Comparison of ENCODE assay signal across 27 cellular contexts in the genomic region with DNA sequence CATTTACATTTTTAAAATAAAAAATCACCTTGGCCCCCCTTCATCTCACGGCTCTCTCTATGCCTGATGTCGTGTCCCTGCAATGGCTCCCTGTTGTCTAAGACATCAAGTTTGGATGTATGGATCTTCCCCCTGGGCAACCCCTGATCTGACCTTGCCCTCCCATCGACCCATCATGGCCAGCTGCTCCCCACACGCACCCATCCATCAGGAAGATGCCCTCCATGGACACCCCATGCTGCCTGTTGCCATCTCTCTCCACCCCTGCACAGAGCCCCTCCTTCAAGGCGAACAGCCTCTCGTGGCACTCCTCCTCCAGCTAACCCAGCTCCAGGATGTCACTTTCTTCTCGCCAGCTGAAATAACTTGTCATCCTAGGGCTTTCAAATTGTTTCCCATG. TPM values are rescaled to one million over a fixed set of nuclear protein-coding genes. Genes with fewer than 3 reads are reported as not detected.
"Had no signal": no experiment of that assay in that cellular context is flagged by ENCODE, and none has a peak within 500 bp of the region (broad histone marks: within the 10 kb centered on the region; RNA-seq: fewer than 3 reads in every experiment).

No MANE protein-coding gene starts in this region.

- H3K4me1 ChIP-seq: breast epithelium had no signal

- H3K4me3 Mint-ChIP-seq: activated CD4-positive, alpha-beta memory T cell treated with anti-CD3 and anti-CD28 coated beads for 36 hours; activated CD4-positive, alpha-beta T cell treated with anti-CD3 and anti-CD28 coated beads, Interleukin-2, amount 10 ng/mL, durations not matched to agents 7 days and 5 days; activated naive CD4-positive, alpha-beta T cell treated with anti-CD3 and anti-CD28 coated beads for 36 hours; activated naive CD8-positive, alpha-beta T cell treated with anti-CD3 and anti-CD28 coated beads for 36 hours; activated T-cell treated with anti-CD3 and anti-CD28 coated beads, Interleukin-2, amount 50 U/mL, for 4 hours; IgD-negative memory B cell; T-cell had no signal

- H3K36me3 Mint-ChIP-seq: activated CD4-positive, alpha-beta memory T cell treated with anti-CD3 and anti-CD28 coated beads for 36 hours; activated naive CD8-positive, alpha-beta T cell treated with anti-CD3 and anti-CD28 coated beads for 36 hours; IgD-negative memory B cell; T-cell had no signal

- DNase-seq: activated CD4-positive, alpha-beta memory T cell treated with anti-CD3 and anti-CD28 coated beads for 36 hours; activated CD4-positive, alpha-beta T cell treated with anti-CD3 and anti-CD28 coated beads, Interleukin-2, amount 10 ng/mL, durations not matched to agents 7 days and 5 days; activated CD4-positive, CD25-positive, alpha-beta regulatory T cell; activated CD8-positive, alpha-beta memory T cell treated with anti-CD3 and anti-CD28 coated beads for 24 hours; activated effector memory CD4-positive, alpha-beta T cell treated with anti-CD3 and anti-CD28 coated beads, Interleukin-2, amount 50 U/mL, for 16 hours; activated naive CD4-positive, alpha-beta T cell treated with anti-CD3 and anti-CD28 coated beads for 36 hours; activated naive CD8-positive, alpha-beta T cell treated with anti-CD3 and anti-CD28 coated beads for 36 hours; activated T-cell treated with anti-CD3 and anti-CD28 coated beads, Interleukin-2, amount 50 U/mL, for 4 hours; anterior cingulate cortex; KG1; NCI-H1092; NCI-H1417; NCI-H2029; NCI-H2107; NCI-H2171 treated with DMSO at 0.1 percent for 48 hours; NCI-H226; NCI-H526 treated with DMSO at 0.1 percent for 48 hours; NCI-H82; T-cell; T-helper 2 cell; T1000 had no signal

- H3K27ac ChIP-seq: breast epithelium, SK-N-MC had no signal

- H3K4me1 Mint-ChIP-seq: activated CD4-positive, alpha-beta T cell treated with anti-CD3 and anti-CD28 coated beads, Interleukin-2, amount 10 ng/mL, durations not matched to agents 7 days and 5 days; activated naive CD8-positive, alpha-beta T cell treated with anti-CD3 and anti-CD28 coated beads for 36 hours; IgD-negative memory B cell; T-cell had no signal

- H3K9me3 Mint-ChIP-seq: activated CD4-positive, alpha-beta memory T cell treated with anti-CD3 and anti-CD28 coated beads for 36 hours; activated CD4-positive, alpha-beta T cell treated with anti-CD3 and anti-CD28 coated beads, Interleukin-2, amount 10 ng/mL, durations not matched to agents 7 days and 5 days; activated naive CD4-positive, alpha-beta T cell treated with anti-CD3 and anti-CD28 coated beads for 36 hours; activated naive CD8-positive, alpha-beta T cell treated with anti-CD3 and anti-CD28 coated beads for 36 hours; activated T-cell treated with anti-CD3 and anti-CD28 coated beads, Interleukin-2, amount 50 U/mL, for 4 hours; T-cell had no signal

- ATAC-seq: activated T-cell treated with anti-CD3 and anti-CD28 coated beads, Interleukin-2, amount 50 U/mL, for 4 hours; T-cell had no signal

- H3K4me3 ChIP-seq: breast epithelium, SK-N-MC had no signal

- H3K27ac Mint-ChIP-seq: activated CD4-positive, alpha-beta memory T cell treated with anti-CD3 and anti-CD28 coated beads for 36 hours; activated CD4-positive, alpha-beta T cell treated with anti-CD3 and anti-CD28 coated beads, Interleukin-2, amount 10 ng/mL, durations not matched to agents 7 days and 5 days; activated naive CD4-positive, alpha-beta T cell treated with anti-CD3 and anti-CD28 coated beads for 36 hours; activated naive CD8-positive, alpha-beta T cell treated with anti-CD3 and anti-CD28 coated beads for 36 hours; IgD-negative memory B cell; T-cell had no signal

RNA-seq across cellular contexts. Expression of gene DPYSL5, which starts 59.5 kb away (rescaled TPM):
- total RNA-seq: activated CD4-positive, alpha-beta memory T cell treated with anti-CD3 and anti-CD28 coated beads for 36 hours; activated CD4-positive, alpha-beta T cell treated with anti-CD3 and anti-CD28 coated beads, Interleukin-2, amount 10 ng/mL, durations not matched to agents 7 days and 5 days; activated naive CD8-positive, alpha-beta T cell treated with anti-CD3 and anti-CD28 coated beads for 36 hours; activated T-cell treated with anti-CD3 and anti-CD28 coated beads, Interleukin-2, amount 50 U/mL, for 4 hours; breast epithelium; MCF 10A; OCI-LY7; RPMI7951; T-cell had no signal
- polyA plus RNA-seq: IgD-negative memory B cell had no signal
